8 cellular contexts compared by ENCODE assay signal in genomic region chr21:44940116-44940631, GRCh38.
DNase-seq lines count a peak whose midpoint lies in the region; ATAC-seq and TF ChIP-seq lines count a peak whose summit lies in the region.

No MANE protein-coding gene starts in this region.

- no peak for TF ChIP-seq POLR2A in NB4 (IDR thresholded peaks at IDR 0.05; ENCODE audit: extremely low read depth, insufficient read length)

- H3K9ac ChIP-seq in DND-41 (ENCODE audit: low read depth, low read length) (peak overlapping the region; percentile 79), duodenal mucosa (ENCODE audit: low read depth in 1 of 2, low read length in 2 of 2) (peak overlapping the region; percentile 74 to 86)

- TF ChIP-seq CTCF in DND-41 (IDR thresholded peaks at IDR 0.05; ENCODE audit: borderline replicate concordance, extremely low read depth, low read length, poor library complexity, severe bottlenecking) (no peak), NB4 (IDR thresholded peaks at IDR 0.05; ENCODE audit: low read depth, low read length) (no peak)

- H3K27me3 ChIP-seq in DND-41 (ENCODE audit: insufficient read depth, low read length, poor library complexity) (no peaks in the 10 kb centered on the region), duodenal mucosa (ENCODE audit: control insufficient read depth in 1 of 2, insufficient read depth in 2 of 2, low read length in 2 of 2) (no peaks in the 10 kb centered on the region), muscle layer of duodenum (ENCODE audit: low read depth, low read length) (no peaks in the 10 kb centered on the region)

- H4K20me1 ChIP-seq in DND-41 (ENCODE audit: insufficient read depth, low read length), result peaks cover 40% of the 10 kb centered on the region

- H3K27ac ChIP-seq in DND-41 (ENCODE audit: low read length) (peak overlapping the region; percentile 71), duodenal mucosa (ENCODE audit: low read depth, low read length) (no peak overlapping the region), muscle layer of duodenum (ENCODE audit: low read length) (peak overlapping the region; percentile 16)

- H3K4me3 ChIP-seq in DND-41 (ENCODE audit: low read depth in 1 of 2, low read length in 2 of 2) (peak overlapping the region; percentile 73 to 97), NB4 (ENCODE audit: low read depth, low read length) (peak overlapping the region; percentile 91), duodenal mucosa (ENCODE audit: low read depth in 1 of 2, low read length in 2 of 2) (peak overlapping the region; percentile 93 to 94), muscle layer of duodenum (ENCODE audit: low read depth in 1 of 2, low read length in 2 of 2) (peak overlapping the region; percentile 90 to 96)

- H3K36me3 ChIP-seq in DND-41 (ENCODE audit: insufficient read depth, low read length) (peaks cover 38% of the 10 kb centered on the region), duodenal mucosa (ENCODE audit: control insufficient read depth in 1 of 2, insufficient read depth in 2 of 2, low read length in 2 of 2) (peaks cover 5 to 18% of the 10 kb centered on the region in 2 donors), muscle layer of duodenum (ENCODE audit: control insufficient read depth in 1 of 2, insufficient read depth in 2 of 2, low read length in 2 of 2) (peaks cover 10 to 21% of the 10 kb centered on the region in 2 donors)

- no peak for DNase-seq in DND-41
- DNase-seq in NB4 (ENCODE audit: low read depth), result peak; percentile 62
- DNase-seq in NOMO-1 treated with DMSO at 0.1 percent for 48 hours (lab: John Stamatoyannopoulos, UW; ENCODE audit: unreplicated experiment), result no peak
- no peak for DNase-seq in NCI-H226

- H3K79me2 ChIP-seq in DND-41 (ENCODE audit: insufficient read depth, low read length), result peaks cover 64% of the 10 kb centered on the region

- peak overlapping the region; percentile 80 for H3K4me2 ChIP-seq in DND-41 (ENCODE audit: insufficient read depth, low read length)

- H3K4me1 ChIP-seq in DND-41 (ENCODE audit: insufficient read depth, low read length) (peaks cover 42% of the 10 kb centered on the region), duodenal mucosa (ENCODE audit: control insufficient read depth in 1 of 2, insufficient read depth in 2 of 2, low read length in 2 of 2) (peaks cover 23 to 30% of the 10 kb centered on the region in 2 donors), muscle layer of duodenum (ENCODE audit: control insufficient read depth in 1 of 2, insufficient read depth in 2 of 2, low read length in 2 of 2) (peaks cover 8 to 29% of the 10 kb centered on the region in 2 donors)

- ATAC-seq in DND-41 (ENCODE audit: insufficient read depth, low read depth), result peak; percentile 42
- peak; percentile 25 for ATAC-seq in GM21825 (IDR thresholded peaks at IDR 0.05; ENCODE audit: unreplicated experiment)
- ATAC-seq in GM19395 (IDR thresholded peaks at IDR 0.05; ENCODE audit: unreplicated experiment), result no peak

- peak overlapping the region; percentile 84 for H2AFZ ChIP-seq in DND-41 (ENCODE audit: low read depth, low read length)

- no peaks in the 10 kb centered on the region for H3K9me3 ChIP-seq in DND-41 (ENCODE audit: insufficient read depth, low read length, severe bottlenecking)
- H3K9me3 ChIP-seq in duodenal mucosa (ENCODE audit: control insufficient read depth in 1 of 2, low read length in 2 of 2), result no peaks in the 10 kb centered on the region
- H3K9me3 ChIP-seq in muscle layer of duodenum (ENCODE audit: control insufficient read depth in 1 of 2, low read length in 2 of 2), result no peaks in the 10 kb centered on the region
